ENCODE assay signal across 8 cellular contexts in the genomic region with DNA sequence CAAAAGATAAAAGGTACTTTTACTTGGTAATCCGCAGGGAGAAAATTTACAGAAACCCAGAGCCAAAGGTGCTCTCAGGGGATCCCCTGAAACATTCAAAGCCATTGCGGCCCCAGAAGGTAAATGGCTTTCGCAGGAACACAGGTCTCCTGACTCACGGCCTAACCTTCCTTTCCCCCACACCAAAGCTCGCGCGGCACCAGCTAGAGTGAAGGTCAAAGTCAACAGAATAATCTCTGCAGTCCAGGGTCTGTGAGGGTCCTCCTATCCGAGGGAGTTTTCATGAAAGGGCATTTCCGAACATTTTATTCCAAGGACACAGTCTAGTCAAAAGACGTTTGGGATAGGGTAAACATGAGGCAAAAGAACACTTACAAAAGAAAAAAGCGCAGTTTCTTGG. TPM values are rescaled to one million over a fixed set of nuclear protein-coding genes. Genes with fewer than 3 reads are reported as not detected.
DNase-seq lines count a peak whose midpoint lies in the region; ATAC-seq and FAIRE-seq lines count a peak whose summit lies in the region.

No MANE protein-coding gene starts in this region.

- H3K27ac ChIP-seq in iPS-20b (ENCODE audit: low read length), result no peak overlapping the region

- H3K27me3 ChIP-seq in adipocyte (replicated peaks; ENCODE audit: control insufficient read depth, insufficient read depth, low read length) (no peaks in the 10 kb centered on the region), iPS-20b (ENCODE audit: insufficient read depth, low read length) (peaks cover 11% of the 10 kb centered on the region; the same call in 1 of the 2 replicates)

- H3K36me3 ChIP-seq in adipocyte (ENCODE audit: control insufficient read depth, insufficient read depth, low read length, severe bottlenecking) (no peaks in the 10 kb centered on the region), iPS-20b (ENCODE audit: insufficient read depth, low read depth, low read length) (no peaks in the 10 kb centered on the region)

- H3K4me3 ChIP-seq in adipocyte (ENCODE audit: low read length) (peak overlapping the region; percentile 87), iPS-20b (ENCODE audit: low read length) (peak overlapping the region; percentile 89)

- H3K4me1 ChIP-seq in adipocyte (ENCODE audit: control insufficient read depth, insufficient read depth, low read length) (peaks cover 40% of the 10 kb centered on the region), iPS-20b (ENCODE audit: insufficient read depth, low read length) (peaks cover 24% of the 10 kb centered on the region)

- no peaks in the 10 kb centered on the region for H3K9me3 Mint-ChIP-seq in stimulated activated naive B cell treated with anti-CD40 and anti-IgM and Interleukin-4, amounts not matched to agents 10 μg/mL and 1 μg/mL and 100 μg/mL, for 72 hours

- H3K27me3 Mint-ChIP-seq in stimulated activated naive B cell treated with anti-CD40 and anti-IgM and Interleukin-4, amounts not matched to agents 10 μg/mL and 1 μg/mL and 100 μg/mL, for 72 hours, result peaks cover 16 to 23% of the 10 kb centered on the region in 2 donors

- no peak for DNase-seq in adipocyte (ENCODE audit: low read depth)
- no peak for DNase-seq in stimulated activated naive B cell treated with anti-CD40 and anti-IgM and Interleukin-4, amounts not matched to agents 10 μg/mL and 1 μg/mL and 100 μg/mL, for 72 hours
- DNase-seq in NCI-H146 (lab: John Stamatoyannopoulos, UW), result no peak
- no peak for DNase-seq in Kasumi-1 (lab: John Stamatoyannopoulos, UW)
- DNase-seq in Ammon's horn (ENCODE audit: low spot score), result no peak
- no peak for DNase-seq in frontal cortex (ENCODE audit: low spot score in 2 of 2)

- FAIRE-seq in frontal cortex (lab: Jason Lieb, UNC), result no peak

- peaks cover 4 to 10% of the 10 kb centered on the region in 2 donors for H3K4me1 Mint-ChIP-seq in stimulated activated naive B cell treated with anti-CD40 and anti-IgM and Interleukin-4, amounts not matched to agents 10 μg/mL and 1 μg/mL and 100 μg/mL, for 72 hours

- H3K9me3 ChIP-seq in adipocyte (ENCODE audit: control insufficient read depth, low read length), result no peaks in the 10 kb centered on the region
- no peaks in the 10 kb centered on the region for H3K9me3 ChIP-seq in iPS-20b (ENCODE audit: insufficient read depth, low read depth, low read length)

- no peak overlapping the region for H3K27ac Mint-ChIP-seq in stimulated activated naive B cell treated with anti-CD40 and anti-IgM and Interleukin-4, amounts not matched to agents 10 μg/mL and 1 μg/mL and 100 μg/mL, for 72 hours

- ATAC-seq in HG02678 (IDR thresholded peaks at IDR 0.05; ENCODE audit: unreplicated experiment), result peak; percentile 5
- no peak for ATAC-seq in stimulated activated naive B cell treated with anti-CD40 and anti-IgM and Interleukin-4, amounts not matched to agents 10 μg/mL and 1 μg/mL and 100 μg/mL, for 72 hours (replicated peaks)

- H3K36me3 Mint-ChIP-seq in stimulated activated naive B cell treated with anti-CD40 and anti-IgM and Interleukin-4, amounts not matched to agents 10 μg/mL and 1 μg/mL and 100 μg/mL, for 72 hours, result no peaks in the 10 kb centered on the region

- peak overlapping the region; percentile 89 for H3K9ac ChIP-seq in adipocyte (ENCODE audit: low read length)
- H3K9ac ChIP-seq in iPS-20b (ENCODE audit: low read depth, low read length), result peak overlapping the region; percentile 79; the same call in 1 of the 2 replicates

- H3K4me3 Mint-ChIP-seq in stimulated activated naive B cell treated with anti-CD40 and anti-IgM and Interleukin-4, amounts not matched to agents 10 μg/mL and 1 μg/mL and 100 μg/mL, for 72 hours, result peak overlapping the region; percentile 44 to 76

RNA-seq across cellular contexts. Expression of a gene that starts 0.6 kb away (rescaled TPM):
- total RNA-seq in frontal cortex, result 2.4 TPM

RNA-seq across cellular contexts. Expression of a gene that starts 34.0 kb away (rescaled TPM):
- 3.3 TPM for total RNA-seq in frontal cortex

RNA-seq across cellular contexts. Expression of a gene that starts 56.7 kb away (rescaled TPM):
- 0.82 TPM for total RNA-seq in frontal cortex
